5 cellular contexts compared by ENCODE assay signal in the genomic region with DNA sequence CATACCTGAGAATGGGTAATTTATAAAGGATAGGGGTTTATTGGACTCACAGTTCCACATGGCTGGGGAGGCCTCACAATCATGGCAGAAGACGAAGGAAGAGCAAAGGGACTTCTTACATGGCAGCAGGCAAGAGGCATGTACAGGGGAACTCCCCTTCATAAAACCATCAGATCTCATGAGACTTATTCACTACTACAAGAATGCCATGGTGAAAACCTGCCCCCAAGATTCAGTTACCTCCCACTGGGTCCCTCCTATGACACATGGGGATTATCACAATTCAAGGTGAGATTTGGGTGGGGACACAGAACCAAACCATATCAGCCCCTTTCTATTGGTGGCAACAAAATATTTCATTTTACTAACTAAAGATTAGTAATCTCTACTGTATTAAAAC.
DNase-seq lines count a peak whose midpoint lies in the region; ATAC-seq and TF ChIP-seq lines count a peak whose summit lies in the region.
"Not testable (repeated sequence)": the region's sequence is repeated elsewhere in the genome, so short reads cannot be mapped to it uniquely, and the experiment has no call there.

No MANE protein-coding gene starts in this region.

- H3K27me3 Mint-ChIP-seq in activated B cell treated with CpG ODN at 0.5 μM for 24 hours; activated CD8-positive, alpha-beta T cell treated with anti-CD3 and anti-CD28 coated beads for 36 hours; activated T-helper 17 cell treated with anti-CD3 and anti-CD28 coated beads, Interleukin-2, amount 50 U/mL, for 72 hours: not testable (repeated sequence)

- peak; percentile 85 for ATAC-seq in activated B cell treated with CpG ODN at 0.5 μM for 24 hours (ENCODE audit: low read depth)
- ATAC-seq in activated CD8-positive, alpha-beta T cell treated with anti-CD3 and anti-CD28 coated beads for 36 hours = peak; percentile 41
- ATAC-seq in activated T-helper 17 cell treated with anti-CD3 and anti-CD28 coated beads, Interleukin-2, amount 50 U/mL, for 72 hours (replicated peaks) = peak; percentile 16
- peak; percentile 35 for ATAC-seq in stimulated activated effector memory CD8-positive, alpha-beta T cell treated with anti-CD3 and anti-CD28 coated beads, Interleukin-12 subunit alpha, Interleukin-12 subunit beta, amount 100 ng/mL, for 72 hours
- peak; percentile 42 for ATAC-seq in stimulated activated naive CD8-positive, alpha-beta T cell treated with anti-CD3 and anti-CD28 coated beads, Interleukin-15, Interleukin-2, amounts not matched to agents 100 U/mL and 50 U/mL, for 24 hours

- TF ChIP-seq CTCF in activated B cell treated with CpG ODN at 0.5 μM for 24 hours (IDR thresholded peaks at IDR 0.05); activated CD8-positive, alpha-beta T cell treated with anti-CD3 and anti-CD28 coated beads for 36 hours (IDR thresholded peaks at IDR 0.05): not testable (repeated sequence)

- not testable (repeated sequence) for H3K4me3 Mint-ChIP-seq in activated B cell treated with CpG ODN at 0.5 μM for 24 hours; activated CD8-positive, alpha-beta T cell treated with anti-CD3 and anti-CD28 coated beads for 36 hours; activated T-helper 17 cell treated with anti-CD3 and anti-CD28 coated beads, Interleukin-2, amount 50 U/mL, for 72 hours; stimulated activated effector memory CD8-positive, alpha-beta T cell treated with anti-CD3 and anti-CD28 coated beads, Interleukin-12 subunit alpha, Interleukin-12 subunit beta, amount 100 ng/mL, for 72 hours

- not testable (repeated sequence) for H3K9me3 Mint-ChIP-seq in activated B cell treated with CpG ODN at 0.5 μM for 24 hours; activated CD8-positive, alpha-beta T cell treated with anti-CD3 and anti-CD28 coated beads for 36 hours; activated T-helper 17 cell treated with anti-CD3 and anti-CD28 coated beads, Interleukin-2, amount 50 U/mL, for 72 hours; stimulated activated effector memory CD8-positive, alpha-beta T cell treated with anti-CD3 and anti-CD28 coated beads, Interleukin-12 subunit alpha, Interleukin-12 subunit beta, amount 100 ng/mL, for 72 hours

- intact Hi-C loops in activated B cell treated with CpG ODN at 0.5 μM for 24 hours (cut with micrococcal nuclease); activated CD8-positive, alpha-beta T cell treated with anti-CD3 and anti-CD28 coated beads for 36 hours (cut with micrococcal nuclease): not testable (repeated sequence)

- not testable (repeated sequence) for DNase-seq in activated B cell treated with CpG ODN at 0.5 μM for 24 hours; activated CD8-positive, alpha-beta T cell treated with anti-CD3 and anti-CD28 coated beads for 36 hours; stimulated activated effector memory CD8-positive, alpha-beta T cell treated with anti-CD3 and anti-CD28 coated beads, Interleukin-12 subunit alpha, Interleukin-12 subunit beta, amount 100 ng/mL, for 72 hours (ENCODE audit: low spot score in 2 of 2); stimulated activated naive CD8-positive, alpha-beta T cell treated with anti-CD3 and anti-CD28 coated beads, Interleukin-15, Interleukin-2, amounts not matched to agents 100 U/mL and 50 U/mL, for 24 hours

- H3K4me1 Mint-ChIP-seq in activated B cell treated with CpG ODN at 0.5 μM for 24 hours; activated CD8-positive, alpha-beta T cell treated with anti-CD3 and anti-CD28 coated beads for 36 hours (ENCODE audit: low read depth); activated T-helper 17 cell treated with anti-CD3 and anti-CD28 coated beads, Interleukin-2, amount 50 U/mL, for 72 hours; stimulated activated effector memory CD8-positive, alpha-beta T cell treated with anti-CD3 and anti-CD28 coated beads, Interleukin-12 subunit alpha, Interleukin-12 subunit beta, amount 100 ng/mL, for 72 hours: not testable (repeated sequence)

- not testable (repeated sequence) for H3K27ac Mint-ChIP-seq in activated B cell treated with CpG ODN at 0.5 μM for 24 hours; activated CD8-positive, alpha-beta T cell treated with anti-CD3 and anti-CD28 coated beads for 36 hours; activated T-helper 17 cell treated with anti-CD3 and anti-CD28 coated beads, Interleukin-2, amount 50 U/mL, for 72 hours; stimulated activated effector memory CD8-positive, alpha-beta T cell treated with anti-CD3 and anti-CD28 coated beads, Interleukin-12 subunit alpha, Interleukin-12 subunit beta, amount 100 ng/mL, for 72 hours

- H3K36me3 Mint-ChIP-seq in activated B cell treated with CpG ODN at 0.5 μM for 24 hours (ENCODE audit: low read depth); activated CD8-positive, alpha-beta T cell treated with anti-CD3 and anti-CD28 coated beads for 36 hours (ENCODE audit: low read depth); activated T-helper 17 cell treated with anti-CD3 and anti-CD28 coated beads, Interleukin-2, amount 50 U/mL, for 72 hours (ENCODE audit: low read depth); stimulated activated effector memory CD8-positive, alpha-beta T cell treated with anti-CD3 and anti-CD28 coated beads, Interleukin-12 subunit alpha, Interleukin-12 subunit beta, amount 100 ng/mL, for 72 hours: not testable (repeated sequence)

- POLR2A ChIA-PET in activated B cell treated with CpG ODN at 0.5 μM for 24 hours (lab: Charles Lee); activated CD8-positive, alpha-beta T cell treated with anti-CD3 and anti-CD28 coated beads for 36 hours (lab: Charles Lee): not testable (repeated sequence)

- CTCF ChIA-PET in activated B cell treated with CpG ODN at 0.5 μM for 24 hours (lab: Charles Lee); activated CD8-positive, alpha-beta T cell treated with anti-CD3 and anti-CD28 coated beads for 36 hours (lab: Charles Lee): not testable (repeated sequence)

Comparison
In these comparisons a context has a peak if more than half of its experiments do, and no peak if none do; other contexts are left out.
1. ATAC-seq: peak in every context shown above with its lines; median percentile 85 in activated B cell treated with CpG ODN at 0.5 μM for 24 hours; 42 in stimulated activated naive CD8-positive, alpha-beta T cell treated with anti-CD3 and anti-CD28 coated beads, Interleukin-15, Interleukin-2, amounts not matched to agents 100 U/mL and 50 U/mL, for 24 hours; 41 in activated CD8-positive, alpha-beta T cell treated with anti-CD3 and anti-CD28 coated beads for 36 hours; 35 in stimulated activated effector memory CD8-positive, alpha-beta T cell treated with anti-CD3 and anti-CD28 coated beads, Interleukin-12 subunit alpha, Interleukin-12 subunit beta, amount 100 ng/mL, for 72 hours; 16 in activated T-helper 17 cell treated with anti-CD3 and anti-CD28 coated beads, Interleukin-2, amount 50 U/mL, for 72 hours.